ENCODE assay signal across 13 cellular contexts in the genomic region with DNA sequence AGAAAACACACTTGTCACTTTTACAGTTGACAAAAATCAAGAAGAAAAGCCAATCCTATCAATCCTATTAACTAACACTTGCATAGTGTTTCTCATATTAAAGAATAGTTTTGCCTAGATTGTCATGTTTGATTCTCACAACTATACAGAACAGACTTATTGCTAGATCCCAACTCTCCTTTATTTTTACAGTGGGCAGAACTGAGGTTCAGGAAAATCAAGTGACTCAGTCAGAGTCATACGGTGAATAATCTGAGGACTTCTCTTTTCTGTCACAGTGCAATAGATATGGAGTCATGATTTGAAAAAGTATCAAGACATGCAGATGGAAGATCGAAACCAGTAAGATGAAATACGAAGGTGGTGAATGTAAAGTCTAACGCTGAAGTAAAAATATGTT.
DNase-seq lines count a peak whose midpoint lies in the region; FAIRE-seq and TF ChIP-seq lines count a peak whose summit lies in the region.
"Had no signal": no experiment of that assay in that cellular context is flagged by ENCODE, and none has a peak within 500 bp of the region (broad histone marks: within the 10 kb centered on the region; RNA-seq: fewer than 3 reads in every experiment).

No MANE protein-coding gene starts in this region.

- H3K27ac Mint-ChIP-seq in HFFc6: peak overlapping the region; percentile 91
- H3K27ac Mint-ChIP-seq: stimulated activated naive CD8-positive, alpha-beta T cell treated with anti-CD3 and anti-CD28 coated beads, Interleukin-15, amount 100 ng/mL, for 72 hours had no signal

- H3K4me3 ChIP-seq in PC-9 (no peak overlapping the region), endothelial cell of umbilical vein (replicated peaks in 1 of 3; ENCODE audit: insufficient read depth in 1 of 3, low read depth in 1 of 3, low read length in 3 of 3) (no peak overlapping the region), parathyroid adenoma (ENCODE audit: low read depth, low read length) (no peak overlapping the region), esophagus muscularis mucosa (no peak overlapping the region)
- H3K4me3 ChIP-seq: SK-N-MC had no signal

- H3K4me1 Mint-ChIP-seq in HFFc6 (ENCODE audit: low read depth): peaks cover 63% of the 10 kb centered on the region
- H3K4me1 Mint-ChIP-seq: stimulated activated naive CD8-positive, alpha-beta T cell treated with anti-CD3 and anti-CD28 coated beads, Interleukin-15, amount 100 ng/mL, for 72 hours had no signal

- no peaks in the 10 kb centered on the region for H4K20me1 ChIP-seq in PC-9 (ENCODE audit: insufficient read depth)
- H4K20me1 ChIP-seq in endothelial cell of umbilical vein (replicated peaks; ENCODE audit: control insufficient read depth, extremely low read depth, insufficient read depth, low read length): no peaks in the 10 kb centered on the region

- no peak for TF ChIP-seq POLR2A in endothelial cell of umbilical vein (IDR thresholded peaks at IDR 0.05; ENCODE audit: low read depth, low read length)
- no peak for TF ChIP-seq POLR2A in esophagus muscularis mucosa (IDR thresholded peaks at IDR 0.05; ENCODE audit: low read depth)

- no peaks in the 10 kb centered on the region for H3K27me3 ChIP-seq in PC-9 (ENCODE audit: insufficient read depth, low read depth)
- no peaks in the 10 kb centered on the region for H3K27me3 ChIP-seq in endothelial cell of umbilical vein (ENCODE audit: control insufficient read depth in 2 of 2, insufficient read depth in 2 of 2, low read length in 2 of 2)
- H3K27me3 ChIP-seq in parathyroid adenoma (ENCODE audit: control insufficient read depth, insufficient read depth, low read length): no peaks in the 10 kb centered on the region
- no peaks in the 10 kb centered on the region for H3K27me3 ChIP-seq in esophagus muscularis mucosa

- H3K27me3 Mint-ChIP-seq in HFFc6 (ENCODE audit: insufficient read depth): peaks cover 6% of the 10 kb centered on the region
- H3K27me3 Mint-ChIP-seq: stimulated activated naive CD8-positive, alpha-beta T cell treated with anti-CD3 and anti-CD28 coated beads, Interleukin-15, amount 100 ng/mL, for 72 hours had no signal

- H3K9me2 ChIP-seq in PC-9 (ENCODE audit: insufficient read depth): no peaks in the 10 kb centered on the region

- TF ChIP-seq CTCF in HFFc6 (IDR thresholded peaks at IDR 0.05) (no peak), PC-9 (conservative IDR thresholded peaks at IDR 0.05) (no peak), endothelial cell of umbilical vein (IDR thresholded peaks at IDR 0.05; ENCODE audit: extremely low read depth in 1 of 2, insufficient read depth in 1 of 2, low read depth in 1 of 2, low read length in 2 of 2) (no peak), parathyroid adenoma (IDR thresholded peaks at IDR 0.05) (no peak), esophagus muscularis mucosa (IDR thresholded peaks at IDR 0.05) (no peak)

- H2AFZ ChIP-seq in PC-9: no peak overlapping the region
- H2AFZ ChIP-seq in endothelial cell of umbilical vein (ENCODE audit: low read depth, low read length): peak overlapping the region; percentile 43
- no peak overlapping the region for H2AFZ ChIP-seq in parathyroid adenoma

- WGBS in esophagus muscularis mucosa: 83% methylated on average over 4 of the region's 4 CpGs

- H3K9me3 ChIP-seq in PC-9 (ENCODE audit: insufficient read depth, low read depth) (no peaks in the 10 kb centered on the region), endothelial cell of umbilical vein (replicated peaks; ENCODE audit: control insufficient read depth, insufficient read depth, low read length) (no peaks in the 10 kb centered on the region), parathyroid adenoma (ENCODE audit: control insufficient read depth, low read length) (no peaks in the 10 kb centered on the region), esophagus muscularis mucosa (no peaks in the 10 kb centered on the region)
- H3K9me3 ChIP-seq: Caco-2 had no signal

- no TSS peak for BruUV-seq in PC-9 (replicated peaks; lab: Mats Ljungman, UMichigan)
- no TSS peak for BruUV-seq in endothelial cell of umbilical vein (replicated peaks; lab: Mats Ljungman, UMichigan)

- H3K4me3 Mint-ChIP-seq in HFFc6: peak overlapping the region; percentile 75
- H3K4me3 Mint-ChIP-seq: stimulated activated naive CD8-positive, alpha-beta T cell treated with anti-CD3 and anti-CD28 coated beads, Interleukin-15, amount 100 ng/mL, for 72 hours had no signal

- H3K9ac ChIP-seq in endothelial cell of umbilical vein (replicated peaks; ENCODE audit: extremely low read depth, insufficient read depth, low read length) (peak overlapping the region; percentile 50), parathyroid adenoma (no peak overlapping the region)

- H3K36me3 ChIP-seq in PC-9 (ENCODE audit: low read depth) (no peaks in the 10 kb centered on the region), endothelial cell of umbilical vein (ENCODE audit: control insufficient read depth in 2 of 2, extremely low read depth in 1 of 2, insufficient read depth in 2 of 2, low read length in 2 of 2) (no peaks in the 10 kb centered on the region), parathyroid adenoma (ENCODE audit: control insufficient read depth, insufficient read depth, low read length) (no peaks in the 10 kb centered on the region), esophagus muscularis mucosa (no peaks in the 10 kb centered on the region)

- no peak for TF ChIP-seq EP300 in esophagus muscularis mucosa (IDR thresholded peaks at IDR 0.05)

- FAIRE-seq in endothelial cell of umbilical vein (lab: Jason Lieb, UNC): peak; percentile 79
- FAIRE-seq: colon had no signal

- no peaks in the 10 kb centered on the region for H3K9me1 ChIP-seq in endothelial cell of umbilical vein (replicated peaks; ENCODE audit: control insufficient read depth, extremely low read depth, insufficient read depth, low read length)

- H3F3A ChIP-seq in PC-9 (ENCODE audit: insufficient read depth, low read depth): peaks cover 18% of the 10 kb centered on the region

- H3K4me2 ChIP-seq in PC-9: peak overlapping the region; percentile 54
- peak overlapping the region; percentile 87 for H3K4me2 ChIP-seq in endothelial cell of umbilical vein (ENCODE audit: insufficient read depth, low read length)
- H3K4me2 ChIP-seq in parathyroid adenoma (ENCODE audit: low read length): no peak overlapping the region

- intact Hi-C loops in PC-9 (cut with micrococcal nuclease; ENCODE audit: unreplicated experiment): loop anchor here (2.0 kb wide), 2 partner anchors 17 to 53 kb away; no protein-coding TSS in a partner anchor
- intact Hi-C loops in endothelial cell of umbilical vein (cut with micrococcal nuclease): loop anchor here (1.0 to 10.0 kb wide), 4 partner anchors 31 to 1995 kb away; partner anchors contain the start of gene CITED2
- intact Hi-C loops in esophagus muscularis mucosa (cut with DNase I): no loop called here

- H3K27ac ChIP-seq in PC-9 (peak overlapping the region; percentile 76), endothelial cell of umbilical vein (ENCODE audit: insufficient read depth, low read depth, low read length) (peak overlapping the region; percentile 81), parathyroid adenoma (peak overlapping the region; percentile 9), esophagus muscularis mucosa (replicated peaks in 1 of 4) (no peak overlapping the region)
- H3K27ac ChIP-seq: SK-N-MC had no signal

- H3K9me3 Mint-ChIP-seq in HFFc6: peaks cover 8% of the 10 kb centered on the region

- CTCF ChIA-PET in PC-9 (lab: Charles Lee): no interaction called here
- CTCF ChIA-PET in endothelial cell of umbilical vein (lab: Charles Lee): interaction anchor here (1.0 to 1.8 kb wide), 4 partner anchors 9 to 200 kb away, joined by 3 to 8 read pairs (median 4); partner anchors contain the start of gene CITED2

- no peaks in the 10 kb centered on the region for H3K79me2 ChIP-seq in PC-9 (ENCODE audit: low read depth)
- no peaks in the 10 kb centered on the region for H3K79me2 ChIP-seq in endothelial cell of umbilical vein (ENCODE audit: control insufficient read depth, insufficient read depth, low read length)
- no peaks in the 10 kb centered on the region for H3K79me2 ChIP-seq in parathyroid adenoma

- POLR2A ChIA-PET in PC-9 (lab: Charles Lee; ENCODE audit: unreplicated experiment): no interaction called here
- POLR2A ChIA-PET in endothelial cell of umbilical vein (lab: Charles Lee): interaction anchor here (1.1 to 1.6 kb wide), 2 partner anchors 18 to 196 kb away, joined by 6 to 18 read pairs; partner anchors contain the start of gene CITED2

- H3K36me3 Mint-ChIP-seq in HFFc6 (ENCODE audit: low read depth): peaks cover 29% of the 10 kb centered on the region

- dilution Hi-C loops in endothelial cell of umbilical vein (cut with MboI; ENCODE audit: extremely low pct_ligation_motif_present, low sequenced_read_pairs): no loop called here

- DNase-seq in HFFc6 (peak; percentile 73), PC-9 (peak in 1 of 2 experiments; percentile 43), endothelial cell of umbilical vein (ENCODE audit: low read depth, low spot score) (peak; percentile 61), NCI-H2107 (lab: John Stamatoyannopoulos, UW) (no peak), NCI-H748 (lab: John Stamatoyannopoulos, UW; ENCODE audit: unreplicated experiment) (no peak), esophagus muscularis mucosa (ENCODE audit: extremely low spot score) (no peak)
- DNase-seq: activated gamma-delta T cell treated with Interleukin-2 at 50 U/mL for 16 hours; Caco-2; stimulated activated CD4-positive, alpha-beta T cell treated with anti-CD3 and anti-CD28 coated beads, Interleukin-2, amount 100 ng/mL, for 48 hours; stimulated activated naive CD8-positive, alpha-beta T cell treated with anti-CD3 and anti-CD28 coated beads, Interleukin-15, amount 100 ng/mL, for 72 hours had no signal

- H3K4me1 ChIP-seq in PC-9 (replicated peaks; ENCODE audit: insufficient read depth): peaks cover 21% of the 10 kb centered on the region
- H3K4me1 ChIP-seq in endothelial cell of umbilical vein (ENCODE audit: control insufficient read depth, extremely low read depth, insufficient read depth, low read length): peaks cover 24% of the 10 kb centered on the region
- H3K4me1 ChIP-seq in parathyroid adenoma: peaks cover 34% of the 10 kb centered on the region
- H3K4me1 ChIP-seq in esophagus muscularis mucosa: peaks cover 0 to 7% (median 3%) of the 10 kb centered on the region in 4 donors

TF ChIP-seq in endothelial cell of umbilical vein, 7 proteins besides CTCF, POLR2A, EP300 and RAD21:
- TF ChIP-seq MAX (IDR thresholded peaks at IDR 0.05; ENCODE audit: insufficient read depth, insufficient read length): no peak
- TF ChIP-seq GATA2 (IDR thresholded peaks at IDR 0.05; ENCODE audit: insufficient read depth, insufficient read length, low read depth, low read length): peak; percentile 34
- peak; percentile 83 for TF ChIP-seq FOS (IDR thresholded peaks at IDR 0.05; ENCODE audit: borderline replicate concordance, insufficient read depth, low read length)
- no peak for TF ChIP-seq POLR2AphosphoS5 (IDR thresholded peaks at IDR 0.05; ENCODE audit: insufficient read depth, low read depth, low read length)
- TF ChIP-seq EZH2 (IDR thresholded peaks at IDR 0.05; ENCODE audit: borderline replicate concordance, low read depth, low read length, severe bottlenecking): no peak
- TF ChIP-seq JUN (IDR thresholded peaks at IDR 0.05; ENCODE audit: borderline replicate concordance, insufficient read depth, insufficient read length, low read depth): peak; percentile 28
TF ChIP-seq in endothelial cell of umbilical vein: peak in this region for 3.

Comparison
In these comparisons a context has a peak if more than half of its experiments do, and no peak if none do; other contexts are left out.
1. DNase-seq: peak in HFFc6 (single experiment) and endothelial cell of umbilical vein (single experiment); none in NCI-H2107 (single experiment), NCI-H748 (single experiment) and esophagus muscularis mucosa (single experiment).
2. H3K27ac ChIP-seq: peak in PC-9 (single experiment), endothelial cell of umbilical vein (single experiment) and parathyroid adenoma (single experiment); none in esophagus muscularis mucosa (0 of 4).